Comparison of ENCODE assay signal across 1 cellular context in the genomic region with DNA sequence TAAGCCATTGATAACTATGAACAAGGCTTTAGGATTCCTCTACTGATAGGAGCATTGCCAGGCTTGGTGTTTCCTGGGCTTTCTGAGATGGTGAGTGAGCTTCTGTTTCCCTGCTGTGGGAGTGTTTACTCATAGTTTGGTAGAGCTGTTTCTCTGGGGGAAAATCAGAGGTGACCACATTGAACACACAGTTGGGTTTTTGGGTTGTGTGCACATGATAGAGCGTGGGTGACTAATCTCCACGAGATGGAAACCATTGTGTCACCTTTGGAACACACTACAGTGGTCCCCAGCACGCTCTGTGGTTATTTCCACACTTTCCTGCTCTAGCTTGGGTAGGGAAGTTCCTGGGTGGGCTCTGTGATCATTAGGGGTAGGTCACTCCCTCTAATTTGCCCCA.
TF ChIP-seq lines count a peak whose summit lies in the region.

No MANE protein-coding gene starts in this region.

TF ChIP-seq in HepG2, 621 proteins besides CTCF, POLR2A, EP300 and RAD21:
- TF ChIP-seq ARID4A (CRISPR knock-in tag; IDR thresholded peaks at IDR 0.05; ENCODE audit: borderline replicate concordance) (no peak), FOSL2 (CRISPR knock-in tag; IDR thresholded peaks at IDR 0.05) (peak; percentile 72), SMYD3 (CRISPR knock-in tag; IDR thresholded peaks at IDR 0.05) (no peak), ZNF644 (CRISPR knock-in tag; IDR thresholded peaks at IDR 0.05; ENCODE audit: low read depth) (peak; percentile 51; the same call in 1 of the 2 replicates), FOXA1 (IDR thresholded peaks at IDR 0.05) (no peak), FOXA1 (CRISPR knock-in tag; IDR thresholded peaks at IDR 0.05) (peak; percentile 21; the same call in 1 of the 2 replicates), SRSF1 (optimal IDR thresholded peaks at IDR 0.05; ENCODE audit: low read depth, low read length) (no peak), GATAD2A (CRISPR knock-in tag; IDR thresholded peaks at IDR 0.05) (peak; percentile 14; the same call in 1 of the 2 replicates), BHLHE40 (IDR thresholded peaks at IDR 0.05; ENCODE audit: low read length) (0 out of 2 replicates have a peak, but pooled peaks have one; percentile 9)
